Comparison of ENCODE assay signal across 18 cellular contexts in the genomic region with DNA sequence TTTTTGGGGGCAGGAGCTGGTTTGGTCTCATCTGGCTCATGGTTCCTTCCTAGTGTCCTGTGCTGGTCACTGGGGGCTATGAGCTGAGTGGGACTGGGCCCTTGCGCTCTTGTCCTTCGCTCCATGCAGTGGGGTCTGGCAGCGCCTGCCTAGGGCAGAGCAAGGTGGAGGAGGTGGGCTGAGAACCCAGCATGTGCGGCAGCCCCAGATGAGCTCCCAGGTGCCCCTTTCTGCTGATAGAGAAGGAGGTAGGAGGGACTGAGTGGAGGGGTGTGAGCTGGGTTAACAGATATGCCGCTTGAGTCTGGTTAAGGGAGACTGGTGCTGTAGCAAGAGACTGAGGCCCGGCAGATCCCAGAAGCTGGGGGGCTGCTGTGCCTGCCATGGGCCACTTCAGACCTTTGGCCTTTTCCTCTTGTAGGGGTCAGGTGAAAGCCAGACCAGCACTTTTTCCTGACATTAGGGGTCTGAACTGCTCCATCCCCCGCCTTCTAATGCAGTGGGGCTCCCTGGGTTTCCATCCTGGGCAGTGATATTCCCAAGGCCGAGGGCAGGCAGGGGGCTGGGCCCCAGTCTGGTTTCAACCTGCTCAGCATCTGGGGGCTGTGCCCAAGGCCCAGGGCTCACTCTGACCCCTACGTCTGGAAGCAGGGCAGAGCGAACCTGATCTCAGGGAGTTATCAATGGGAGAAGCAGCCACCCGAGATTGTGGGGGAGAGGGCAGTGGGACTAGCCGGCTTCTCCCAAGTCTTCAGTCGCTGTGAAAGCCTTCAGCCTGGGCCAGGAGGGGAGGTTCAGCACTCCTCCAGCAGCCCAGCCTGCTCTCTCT.
DNase-seq lines count a peak whose midpoint lies in the region; TF ChIP-seq lines count a peak whose summit lies in the region.
"Had no signal": no experiment of that assay in that cellular context is flagged by ENCODE, and none has a peak within 500 bp of the region (broad histone marks: within the 10 kb centered on the region; RNA-seq: fewer than 3 reads in every experiment).

No MANE protein-coding gene starts in this region.

- intact Hi-C loops in posterior vena cava (cut with DNase I) (no loop called here), breast epithelium (cut with DNase I; ENCODE audit: low total_unique reads) (no loop called here)

- no peak overlapping the region for H3K9ac ChIP-seq in neural progenitor cell

- H3K4me1 Mint-ChIP-seq in neural progenitor cell: no peaks in the 10 kb centered on the region

- H3K36me3 Mint-ChIP-seq in neural progenitor cell: no peaks in the 10 kb centered on the region

- H3K4me3 ChIP-seq in breast epithelium (no peak overlapping the region), neural progenitor cell (no peak overlapping the region)
- H3K4me3 ChIP-seq: A549 had no signal

- DNase-seq in activated effector memory CD4-positive, alpha-beta T cell treated with anti-CD3 and anti-CD28 coated beads, Interleukin-2, amount 50 U/mL, for 16 hours: peak; percentile 49
- DNase-seq in activated effector memory CD4-positive, alpha-beta T cell treated with Interleukin-2 at 50 U/mL for 16 hours: no peak
- peak; percentile 36 for DNase-seq in islet precursor cell
- peak; percentile 64 for DNase-seq in posterior vena cava (ENCODE audit: low spot score)
- DNase-seq in Kasumi-1 (lab: John Stamatoyannopoulos, UW): no peak
- DNase-seq in breast epithelium (ENCODE audit: low spot score in 2 of 2): no peak
- DNase-seq in neural progenitor cell (ENCODE audit: low spot score): no peak
- DNase-seq: Caco-2; CD4-positive, alpha-beta T cell; DMS153; GDM1; MM.1S; NCI-H1105; NCI-H1694; NCI-H2081 treated with DMSO at 0.1 percent for 48 hours; NCI-H748 treated with DMSO at 0.1 percent for 48 hours; NK-92 treated with Interleukin-12 subunit alpha and Interleukin-12 subunit beta, amount 100 ng/mL, for 24 hours had no signal

- H2AFZ ChIP-seq in neural progenitor cell (replicated peaks): no peak overlapping the region

- no peak overlapping the region for H3K4me2 ChIP-seq in neural progenitor cell
- H3K4me2 ChIP-seq: A549 had no signal

- no peaks in the 10 kb centered on the region for H3F3A ChIP-seq in neural progenitor cell (ENCODE audit: low read depth)

- H4K20me1 ChIP-seq in neural progenitor cell (ENCODE audit: low read depth): no peaks in the 10 kb centered on the region

- H3K79me2 ChIP-seq in neural progenitor cell (ENCODE audit: low read depth): no peaks in the 10 kb centered on the region

- H3K4me1 ChIP-seq in breast epithelium (no peaks in the 10 kb centered on the region), neural progenitor cell (no peaks in the 10 kb centered on the region)
- H3K4me1 ChIP-seq: A549 had no signal

- H3K27me3 Mint-ChIP-seq in neural progenitor cell (ENCODE audit: insufficient read depth, low read depth): peaks cover 17% of the 10 kb centered on the region

- H3K36me3 ChIP-seq in breast epithelium (no peaks in the 10 kb centered on the region), neural progenitor cell (no peaks in the 10 kb centered on the region)

- TF ChIP-seq CTCF in breast epithelium (IDR thresholded peaks at IDR 0.05): no peak
- TF ChIP-seq CTCF in neural progenitor cell (IDR thresholded peaks at IDR 0.05): no peak

- no peak overlapping the region for H3K4me3 Mint-ChIP-seq in neural progenitor cell
- H3K4me3 Mint-ChIP-seq: CD4-positive, alpha-beta T cell had no signal

- H3K27me3 ChIP-seq in breast epithelium: no peaks in the 10 kb centered on the region
- H3K27me3 ChIP-seq in neural progenitor cell: peaks cover 13% of the 10 kb centered on the region

- no peak for TF ChIP-seq POLR2A in breast epithelium (IDR thresholded peaks at IDR 0.05)

- H3K9me3 Mint-ChIP-seq in neural progenitor cell: no peaks in the 10 kb centered on the region
- H3K9me3 Mint-ChIP-seq: CD4-positive, alpha-beta T cell had no signal

- H3K27ac Mint-ChIP-seq in neural progenitor cell: no peak overlapping the region
- H3K27ac Mint-ChIP-seq: CD4-positive, alpha-beta T cell had no signal

- H3K27ac ChIP-seq in breast epithelium: no peak overlapping the region
- no peak overlapping the region for H3K27ac ChIP-seq in neural progenitor cell
- H3K27ac ChIP-seq: A549 had no signal

- H3K9me3 ChIP-seq in breast epithelium: no peaks in the 10 kb centered on the region
- H3K9me3 ChIP-seq in neural progenitor cell (ENCODE audit: low read depth): no peaks in the 10 kb centered on the region
- H3K9me3 ChIP-seq: A549, Caco-2 had no signal

Comparison
In these comparisons a context has a peak if more than half of its experiments do, and no peak if none do; other contexts are left out.
1. DNase-seq: peak in activated effector memory CD4-positive, alpha-beta T cell treated with anti-CD3 and anti-CD28 coated beads, Interleukin-2, amount 50 U/mL, for 16 hours (single experiment), islet precursor cell (single experiment) and posterior vena cava (single experiment); none in activated effector memory CD4-positive, alpha-beta T cell treated with Interleukin-2 at 50 U/mL for 16 hours (single experiment), Kasumi-1 (0 of 2), breast epithelium (0 of 2) and neural progenitor cell (single experiment).